In the genomic region with DNA sequence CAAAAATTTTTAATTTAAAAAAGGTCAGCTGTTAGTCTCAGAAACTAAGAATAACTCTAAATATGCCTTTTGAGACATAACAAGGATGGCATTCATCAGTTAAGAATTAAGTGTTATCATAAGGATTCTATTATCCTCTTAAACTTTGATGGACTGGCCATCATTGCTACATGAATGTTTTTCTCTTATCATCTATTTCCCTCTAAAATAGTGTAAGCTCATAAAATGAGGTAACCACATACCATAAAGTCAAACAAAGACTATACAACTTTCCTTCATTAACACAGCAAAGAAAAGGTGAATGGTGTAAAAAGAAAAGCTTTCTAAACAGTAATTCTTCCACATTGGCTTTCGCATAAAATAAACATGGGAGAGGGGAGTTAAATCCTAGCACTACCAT, we compare ENCODE assay signal across 18 cellular contexts. TPM values are rescaled to one million over a fixed set of nuclear protein-coding genes. Genes with fewer than 3 reads are reported as not detected.
DNase-seq lines count a peak whose midpoint lies in the region; ATAC-seq lines count a peak whose summit lies in the region.
"Had no signal": no experiment of that assay in that cellular context is flagged by ENCODE, and none has a peak within 500 bp of the region (broad histone marks: within the 10 kb centered on the region; RNA-seq: fewer than 3 reads in every experiment).

No MANE protein-coding gene starts in this region.

- in situ Hi-C loops in SK-MEL-5 (cut with HindIII; ENCODE audit: low pct_unique_long_range_greater_than_20kb, low sequenced_read_pairs) = no loop called here

- no peak overlapping the region for H3K27ac Mint-ChIP-seq in T-helper 2 cell treated with Interferon-gamma antibody and Interleukin-4, amounts not matched to agents 5 μg/mL and 100 μg/mL, for 36 hours
- H3K27ac Mint-ChIP-seq: CD8-positive, alpha-beta T cell; H9; IgD-negative memory B cell had no signal

- H3K36me3 ChIP-seq in HUES48 (ENCODE audit: control insufficient read depth, insufficient read depth, low read length) (no peaks in the 10 kb centered on the region), skeletal muscle satellite cell (ENCODE audit: insufficient read depth, low read length) (peaks cover 19% of the 10 kb centered on the region), Karpas-422 (ENCODE audit: insufficient read depth, low read length) (no peaks in the 10 kb centered on the region)

- H2AFZ ChIP-seq in Karpas-422 (ENCODE audit: low read length) = no peak overlapping the region

- no peaks in the 10 kb centered on the region for H3K9me3 Mint-ChIP-seq in T-helper 2 cell treated with Interferon-gamma antibody and Interleukin-4, amounts not matched to agents 5 μg/mL and 100 μg/mL, for 36 hours
- H3K9me3 Mint-ChIP-seq: CD8-positive, alpha-beta T cell; H9; IgD-negative memory B cell had no signal

- H3K27me3 Mint-ChIP-seq in T-helper 2 cell treated with Interferon-gamma antibody and Interleukin-4, amounts not matched to agents 5 μg/mL and 100 μg/mL, for 36 hours (ENCODE audit: low read depth) = no peaks in the 10 kb centered on the region
- H3K27me3 Mint-ChIP-seq: IgD-negative memory B cell had no signal

- ATAC-seq in GM21515 (IDR thresholded peaks at IDR 0.05; ENCODE audit: unreplicated experiment) = no peak
- ATAC-seq: CD8-positive, alpha-beta T cell had no signal

- no peaks in the 10 kb centered on the region for H4K20me1 ChIP-seq in Karpas-422 (ENCODE audit: insufficient read depth, low read depth, low read length)

- no peak overlapping the region for H3K4me3 Mint-ChIP-seq in T-helper 2 cell treated with Interferon-gamma antibody and Interleukin-4, amounts not matched to agents 5 μg/mL and 100 μg/mL, for 36 hours
- H3K4me3 Mint-ChIP-seq: CD8-positive, alpha-beta T cell; H9; IgD-negative memory B cell had no signal

- no peaks in the 10 kb centered on the region for H3K9me3 ChIP-seq in HUES48 (ENCODE audit: control insufficient read depth, insufficient read depth, low read length)
- H3K9me3 ChIP-seq in skeletal muscle satellite cell (replicated peaks; ENCODE audit: low read length) = no peaks in the 10 kb centered on the region
- no peaks in the 10 kb centered on the region for H3K9me3 ChIP-seq in Karpas-422 (ENCODE audit: low read length)

- H3K4me1 ChIP-seq in HUES48 (ENCODE audit: control insufficient read depth, insufficient read depth, low read length) (peaks cover 20% of the 10 kb centered on the region), skeletal muscle satellite cell (ENCODE audit: control insufficient read depth, insufficient read depth, low read length) (peaks cover 71% of the 10 kb centered on the region), Karpas-422 (ENCODE audit: low read length) (no peaks in the 10 kb centered on the region)

- H3K4me3 ChIP-seq in HUES48 (ENCODE audit: low read depth, low read length) (no peak overlapping the region), skeletal muscle satellite cell (ENCODE audit: low read length) (no peak overlapping the region), Karpas-422 (ENCODE audit: low read length) (no peak overlapping the region)
- H3K4me3 ChIP-seq: SK-N-MC had no signal

- peak; percentile 21 for DNase-seq in SK-MEL-5 (ENCODE audit: low read depth, low spot score)
- peak; percentile 60 for DNase-seq in foreskin melanocyte
- DNase-seq in Karpas-422 = no peak
- DNase-seq in T-helper 2 cell treated with Interferon-gamma antibody and Interleukin-4, amounts not matched to agents 5 μg/mL and 100 μg/mL, for 36 hours (ENCODE audit: low spot score) = no peak
- no peak for DNase-seq in OCI-M1 (lab: John Stamatoyannopoulos, UW)
- DNase-seq: CD8-positive, alpha-beta T cell; H9; NCI-H1436; NCI-H2081 treated with DMSO at 0.1 percent for 48 hours; NCI-H2227 treated with DMSO at 0.1 percent for 48 hours; NCI-H526 treated with DMSO at 0.1 percent for 48 hours had no signal

- H3K9me2 ChIP-seq in Karpas-422 (replicated peaks; ENCODE audit: insufficient read depth, low read length) = no peaks in the 10 kb centered on the region

- H3K79me2 ChIP-seq in Karpas-422 (ENCODE audit: low read length) = no peaks in the 10 kb centered on the region

- H3K27ac ChIP-seq in HUES48 (ENCODE audit: low read depth, low read length) (no peak overlapping the region), Karpas-422 (ENCODE audit: low read length) (no peak overlapping the region)
- H3K27ac ChIP-seq: RWPE1, SK-N-MC had no signal

- H3K4me1 Mint-ChIP-seq in T-helper 2 cell treated with Interferon-gamma antibody and Interleukin-4, amounts not matched to agents 5 μg/mL and 100 μg/mL, for 36 hours (ENCODE audit: low read depth) = no peaks in the 10 kb centered on the region
- H3K4me1 Mint-ChIP-seq: IgD-negative memory B cell had no signal

- no peaks in the 10 kb centered on the region for H3K27me3 ChIP-seq in HUES48 (ENCODE audit: control insufficient read depth, insufficient read depth, low read length)
- no peaks in the 10 kb centered on the region for H3K27me3 ChIP-seq in skeletal muscle satellite cell (ENCODE audit: control insufficient read depth, insufficient read depth, low read length)
- H3K27me3 ChIP-seq in Karpas-422 (ENCODE audit: low read length) = no peaks in the 10 kb centered on the region

- H3K36me3 Mint-ChIP-seq in T-helper 2 cell treated with Interferon-gamma antibody and Interleukin-4, amounts not matched to agents 5 μg/mL and 100 μg/mL, for 36 hours (ENCODE audit: low read depth) = no peaks in the 10 kb centered on the region
- H3K36me3 Mint-ChIP-seq: CD8-positive, alpha-beta T cell; IgD-negative memory B cell had no signal

- H3K4me2 ChIP-seq in skeletal muscle satellite cell (ENCODE audit: low read length) (peak overlapping the region; percentile 37), Karpas-422 (ENCODE audit: low read depth, low read length, poor library complexity, severe bottlenecking) (no peak overlapping the region)

- H3K9ac ChIP-seq in HUES48 (ENCODE audit: low read depth, low read length) (peak overlapping the region; percentile 25; the same call in 1 of the 2 replicates), skeletal muscle satellite cell (ENCODE audit: low read depth, low read length) (peak overlapping the region; percentile 83), Karpas-422 (ENCODE audit: low read length) (no peak overlapping the region)

RNA-seq across cellular contexts. Expression of gene TMTC1, which starts 41.1 kb away (rescaled TPM):
- 12.7 and 12.9 TPM in 2 replicates for total RNA-seq in SK-MEL-5 (2014; rRNA removed; shearing (Covaris generic))
- polyA plus RNA-seq in SK-MEL-5 (2015; cell fraction: cytosol; rRNA removed) = 8.8 and 14.4 TPM in 2 replicates
- polyA plus RNA-seq in SK-MEL-5 (2015; cell fraction: nucleus; rRNA removed) = 4.5 and 5.0 TPM in 2 replicates
- total RNA-seq in skeletal muscle satellite cell (2012; rRNA removed) = 69.9 and 94.0 TPM in 2 replicates
- total RNA-seq in Karpas-422 (2014; rRNA removed; shearing (Covaris generic); ENCODE audit: low replicate concordance) = not detected in 2 replicates
- total RNA-seq: CD8-positive, alpha-beta T cell; OCI-LY7 had no signal
- polyA plus RNA-seq: IgD-negative memory B cell had no signal

Comparison
In these comparisons a context has a peak if more than half of its experiments do, and no peak if none do; other contexts are left out.
1. DNase-seq: peak in SK-MEL-5 (single experiment) and foreskin melanocyte (single experiment); none in Karpas-422 (single experiment), T-helper 2 cell treated with Interferon-gamma antibody and Interleukin-4, amounts not matched to agents 5 μg/mL and 100 μg/mL, for 36 hours (single experiment) and OCI-M1 (single experiment).
2. RNA of gene TMTC1, which starts 41.1 kb away (total RNA-seq): 12.7 to 12.9 TPM in SK-MEL-5; not detected in Karpas-422; every median in the first group is over 10 times any median in the second.